Comparison of ENCODE assay signal across 35 cellular contexts in the genomic region with DNA sequence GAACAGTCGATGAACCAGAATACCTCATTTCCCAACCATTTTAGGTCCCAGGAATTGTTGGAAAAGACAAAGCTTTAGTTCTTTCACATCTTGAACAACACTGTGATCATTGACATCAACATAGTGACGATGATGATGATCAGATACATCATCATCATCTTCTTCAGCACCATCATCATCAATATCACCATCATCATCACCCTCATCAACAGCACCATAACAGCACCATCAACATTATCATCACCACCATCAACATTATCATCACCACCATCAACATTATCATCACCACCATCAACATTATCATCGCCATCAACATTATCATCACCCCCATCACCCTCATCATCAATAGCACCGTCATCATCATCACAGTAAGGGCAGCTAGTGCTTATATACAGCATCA. TPM values are rescaled to one million over a fixed set of nuclear protein-coding genes. Genes with fewer than 3 reads are reported as not detected.
"Had no signal": no experiment of that assay in that cellular context is flagged by ENCODE, and none has a peak within 500 bp of the region (broad histone marks: within the 10 kb centered on the region; RNA-seq: fewer than 3 reads in every experiment).

No MANE protein-coding gene starts in this region.

- H3K4me3 ChIP-seq: adrenal gland, body of pancreas, breast epithelium had no signal

- DNase-seq: activated B cell treated with CpG ODN at 0.5 μM for 24 hours; activated CD4-positive, alpha-beta memory T cell treated with anti-CD3 and anti-CD28 coated beads for 36 hours; activated CD4-positive, alpha-beta T cell treated with anti-CD3 and anti-CD28 coated beads for 4 hours; activated CD4-positive, alpha-beta T cell treated with anti-CD3 and anti-CD28 coated beads, Interleukin-2, amount 10 ng/mL, durations not matched to agents 24 days and 14 days; activated CD4-positive, alpha-beta T cell treated with anti-CD3 and anti-CD28 coated beads, Interleukin-2, amount 50 U/mL, for 1 hour; activated CD4-positive, alpha-beta T cell treated with anti-CD3 and anti-CD28 coated beads, Interleukin-2, amount 50 U/mL, for 4 hours; activated CD4-positive, CD25-positive, alpha-beta regulatory T cell treated with anti-CD3 and anti-CD28 coated beads, Interleukin-2, amount 50 U/mL, for 72 hours; activated CD8-positive, alpha-beta memory T cell treated with anti-CD3 and anti-CD28 coated beads, Interleukin-2, amount 50 U/mL, for 4 hours; activated CD8-positive, alpha-beta T cell treated with anti-CD3 and anti-CD28 coated beads for 36 hours; activated effector memory CD4-positive, alpha-beta T cell treated with anti-CD3 and anti-CD28 coated beads, Interleukin-2, amount 50 U/mL, for 16 hours; activated gamma-delta T cell treated with Interleukin-2 at 50 U/mL for 16 hours; activated naive CD4-positive, alpha-beta T cell; activated naive CD4-positive, alpha-beta T cell treated with anti-CD3 and anti-CD28 coated beads for 36 hours; activated naive CD4-positive, alpha-beta T cell treated with anti-CD3 and anti-CD28 coated beads, Interleukin-2, amount 50 U/mL, for 16 hours; activated naive CD8-positive, alpha-beta T cell treated with anti-CD3 and anti-CD28 coated beads for 36 hours; activated T-cell treated with anti-CD3 and anti-CD28 coated beads for 4 hours; activated T-cell treated with anti-CD3 and anti-CD28 coated beads, Interleukin-2, amount 50 U/mL, for 1 hour; activated T-cell treated with anti-CD3 and anti-CD28 coated beads, Interleukin-2, amount 50 U/mL, for 4 hours; activated T-cell treated with anti-CD3 and anti-CD28 coated beads, Interleukin-2, amount 50 U/mL, for 72 hours; adrenal gland; amniotic stem cell; anterior cingulate cortex; body of pancreas; brain microvascular endothelial cell; central memory CD4-positive, alpha-beta T cell; T-helper 1 cell; T-helper 2 cell; T-helper 9 cell had no signal

- H3K27ac ChIP-seq: adrenal gland, body of pancreas, brain microvascular endothelial cell, breast epithelium, VCaP had no signal

- FAIRE-seq: astrocyte, TTC549 had no signal

- H3K9me3 ChIP-seq: adrenal gland, body of pancreas, breast epithelium had no signal

- H3K27me3 ChIP-seq: adrenal gland, body of pancreas, breast epithelium had no signal

- H3K36me3 ChIP-seq: adrenal gland, brain microvascular endothelial cell, breast epithelium had no signal

- ATAC-seq: activated CD8-positive, alpha-beta T cell treated with anti-CD3 and anti-CD28 coated beads for 36 hours; activated naive CD4-positive, alpha-beta T cell treated with anti-CD3 and anti-CD28 coated beads, Interleukin-2, amount 50 U/mL, for 72 hours; activated T-cell treated with anti-CD3 and anti-CD28 coated beads, Interleukin-2, amount 50 U/mL, for 4 hours; activated T-cell treated with anti-CD3 and anti-CD28 coated beads, Interleukin-2, amount 50 U/mL, for 72 hours; activated T-helper 17 cell treated with anti-CD3 and anti-CD28 coated beads, Interleukin-2, amount 50 U/mL, for 72 hours; body of pancreas had no signal

- H3K4me1 ChIP-seq: body of pancreas, breast epithelium had no signal

RNA-seq across cellular contexts. Expression of a gene that starts 8.8 kb away (rescaled TPM):
- total RNA-seq: activated B cell treated with CpG ODN at 0.5 μM for 24 hours; activated CD4-positive, alpha-beta memory T cell treated with anti-CD3 and anti-CD28 coated beads for 36 hours; activated CD4-positive, alpha-beta T cell treated with anti-CD3 and anti-CD28 coated beads, Interleukin-2, amount 10 ng/mL, durations not matched to agents 24 days and 14 days; activated naive CD4-positive, alpha-beta T cell treated with anti-CD3 and anti-CD28 coated beads for 36 hours; activated T-helper 1 cell treated with anti-CD3 and anti-CD28 coated beads, Interleukin-12 subunit alpha, Interleukin-12 subunit beta, Interleukin-2, Interleukin-4 antibody, amounts not matched to agents 30 ng/mL and 10 ng/mL and 1 ng/mL, durations not matched to agents 14 hours and 24 hours and 36 hours; activated T-helper 17 cell treated with anti-CD3 and anti-CD28 coated beads, Interleukin-2, amount 50 U/mL, for 72 hours had no signal
